In the genomic region with DNA sequence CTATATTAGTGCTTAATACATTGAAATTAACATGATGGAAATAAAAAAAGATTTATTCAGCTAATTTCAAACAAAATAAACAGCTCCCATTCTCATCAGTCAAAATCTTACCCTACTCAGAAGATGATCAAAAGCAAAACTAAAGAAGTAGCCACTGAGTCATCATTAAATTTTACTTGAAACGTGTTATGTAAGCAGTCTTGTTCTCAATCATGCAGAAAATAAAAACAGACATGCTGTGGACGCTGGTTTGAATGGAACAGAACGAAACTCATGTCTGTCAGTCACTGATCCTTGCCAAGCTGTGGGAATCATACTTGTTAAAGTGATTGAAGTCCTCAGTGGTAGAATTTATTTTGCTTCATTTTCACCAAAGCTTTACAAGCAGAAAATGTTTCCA, we compare ENCODE assay signal across 16 cellular contexts.
"Had no signal": no experiment of that assay in that cellular context is flagged by ENCODE, and none has a peak within 500 bp of the region (broad histone marks: within the 10 kb centered on the region; RNA-seq: fewer than 3 reads in every experiment).

No MANE protein-coding gene starts in this region.

- H3K27ac ChIP-seq: brain microvascular endothelial cell, gastrocnemius medialis, left lung, vagina had no signal

- H3K36me3 ChIP-seq: brain microvascular endothelial cell, gastrocnemius medialis, left lung, tibial artery, vagina had no signal

- H3K4me1 Mint-ChIP-seq: activated CD4-positive, alpha-beta T cell treated with anti-CD3 and anti-CD28 coated beads, Interleukin-2, amount 10 ng/mL, durations not matched to agents 24 days and 14 days; activated naive CD8-positive, alpha-beta T cell treated with anti-CD3 and anti-CD28 coated beads for 36 hours; neural crest cell; stimulated activated memory B cell treated with anti-CD40 and anti-IgM and Interleukin-4, amounts not matched to agents 10 μg/mL and 1 μg/mL and 100 μg/mL, for 72 hours had no signal

- H3K4me1 ChIP-seq: gastrocnemius medialis, left lung, vagina had no signal

- H3K4me3 ChIP-seq: gastrocnemius medialis, left lung, tibial artery, vagina had no signal

- H3K27ac Mint-ChIP-seq: activated CD4-positive, alpha-beta T cell treated with anti-CD3 and anti-CD28 coated beads, Interleukin-2, amount 10 ng/mL, durations not matched to agents 24 days and 14 days; activated CD8-positive, alpha-beta T cell treated with anti-CD3 and anti-CD28 coated beads, Interleukin-2, amount 10 ng/mL, durations not matched to agents 7 days and 5 days; activated naive CD8-positive, alpha-beta T cell treated with anti-CD3 and anti-CD28 coated beads for 36 hours; dendritic cell treated with granulocyte-macrophage colony-stimulating factor and Interleukin-4, amounts not matched to agents 40 ng/mL and 50 ng/mL, for 4 days; stimulated activated memory B cell treated with anti-CD40 and anti-IgM and Interleukin-4, amounts not matched to agents 10 μg/mL and 1 μg/mL and 100 μg/mL, for 72 hours had no signal

- H3K36me3 Mint-ChIP-seq: activated naive CD8-positive, alpha-beta T cell treated with anti-CD3 and anti-CD28 coated beads for 36 hours; stimulated activated memory B cell treated with anti-CD40 and anti-IgM and Interleukin-4, amounts not matched to agents 10 μg/mL and 1 μg/mL and 100 μg/mL, for 72 hours had no signal

- ATAC-seq: activated CD8-positive, alpha-beta T cell treated with anti-CD3 and anti-CD28 coated beads, Interleukin-2, amount 10 ng/mL, durations not matched to agents 7 days and 5 days; gastrocnemius medialis; left lung; stimulated activated memory B cell treated with anti-CD40 and anti-IgM and Interleukin-4, amounts not matched to agents 10 μg/mL and 1 μg/mL and 100 μg/mL, for 72 hours had no signal

- H3K4me3 Mint-ChIP-seq: activated CD4-positive, alpha-beta T cell treated with anti-CD3 and anti-CD28 coated beads, Interleukin-2, amount 10 ng/mL, durations not matched to agents 24 days and 14 days; activated CD8-positive, alpha-beta T cell treated with anti-CD3 and anti-CD28 coated beads, Interleukin-2, amount 10 ng/mL, durations not matched to agents 7 days and 5 days; activated naive CD8-positive, alpha-beta T cell treated with anti-CD3 and anti-CD28 coated beads for 36 hours; dendritic cell treated with granulocyte-macrophage colony-stimulating factor and Interleukin-4, amounts not matched to agents 40 ng/mL and 50 ng/mL, for 4 days; neural crest cell; stimulated activated memory B cell treated with anti-CD40 and anti-IgM and Interleukin-4, amounts not matched to agents 10 μg/mL and 1 μg/mL and 100 μg/mL, for 72 hours had no signal

- DNase-seq: activated CD4-positive, alpha-beta T cell treated with anti-CD3 and anti-CD28 coated beads, Interleukin-2, amount 10 ng/mL, durations not matched to agents 24 days and 14 days; activated CD4-positive, CD25-positive, alpha-beta regulatory T cell; activated CD8-positive, alpha-beta memory T cell treated with anti-CD3 and anti-CD28 coated beads, Interleukin-2, amount 50 U/mL, for 4 hours; activated CD8-positive, alpha-beta T cell treated with anti-CD3 and anti-CD28 coated beads, Interleukin-2, amount 10 ng/mL, durations not matched to agents 7 days and 5 days; activated naive CD8-positive, alpha-beta T cell treated with anti-CD3 and anti-CD28 coated beads for 36 hours; brain microvascular endothelial cell; effector memory CD4-positive, alpha-beta T cell; gastrocnemius medialis; left lung; mammary epithelial cell; stimulated activated CD4-positive, alpha-beta T cell treated with anti-CD3 and anti-CD28 coated beads, Interleukin-2, amount 100 ng/mL, for 48 hours; tibial artery had no signal

- H3K9me3 Mint-ChIP-seq: activated naive CD8-positive, alpha-beta T cell treated with anti-CD3 and anti-CD28 coated beads for 36 hours; dendritic cell treated with granulocyte-macrophage colony-stimulating factor and Interleukin-4, amounts not matched to agents 40 ng/mL and 50 ng/mL, for 4 days; stimulated activated memory B cell treated with anti-CD40 and anti-IgM and Interleukin-4, amounts not matched to agents 10 μg/mL and 1 μg/mL and 100 μg/mL, for 72 hours had no signal

- H3K27me3 ChIP-seq: brain microvascular endothelial cell, gastrocnemius medialis, left lung, tibial artery, vagina had no signal

- H3K27me3 Mint-ChIP-seq: dendritic cell treated with granulocyte-macrophage colony-stimulating factor and Interleukin-4, amounts not matched to agents 40 ng/mL and 50 ng/mL, for 4 days had no signal

- H3K9me3 ChIP-seq: gastrocnemius medialis, left lung, tibial artery, vagina had no signal
